8 cellular contexts compared by ENCODE assay signal in genomic region chr6:166341464-166341863, GRCh38. TPM values are rescaled to one million over a fixed set of nuclear protein-coding genes. Genes with fewer than 3 reads are reported as not detected.
A peak's percentile ranks its signal among the peaks of the same experiment; 100 is the strongest.
DNase-seq lines count a peak whose midpoint lies in the region; ATAC-seq, FAIRE-seq and TF ChIP-seq lines count a peak whose summit lies in the region.

No MANE protein-coding gene starts in this region.

- peaks cover 12% of the 10 kb centered on the region for H3K4me1 ChIP-seq in keratinocyte (ENCODE audit: control insufficient read depth, extremely low read depth, insufficient read depth, low read length)
- H3K4me1 ChIP-seq in thyroid gland: peaks cover 18 to 30% of the 10 kb centered on the region in 2 donors

- intact Hi-C loops in activated CD8-positive, alpha-beta T cell treated with anti-CD3 and anti-CD28 coated beads for 36 hours (cut with micrococcal nuclease): loop anchor here (5.0 kb wide), 1 partner anchor 41 kb away; the partner anchor contains the start of gene MPC1
- intact Hi-C loops in thyroid gland (cut with DNase I): no loop called here

- no peak for TF ChIP-seq POLR2A in thyroid gland (IDR thresholded peaks at IDR 0.05)

- no peaks in the 10 kb centered on the region for H3K27me3 Mint-ChIP-seq in activated T-cell treated with anti-CD3 and anti-CD28 coated beads, Interleukin-2, amount 50 U/mL, for 24 hours
- H3K27me3 Mint-ChIP-seq in activated CD8-positive, alpha-beta T cell treated with anti-CD3 and anti-CD28 coated beads for 36 hours: no peaks in the 10 kb centered on the region

- H3K4me3 Mint-ChIP-seq in activated T-cell treated with anti-CD3 and anti-CD28 coated beads, Interleukin-2, amount 50 U/mL, for 24 hours: peak overlapping the region; percentile 94
- H3K4me3 Mint-ChIP-seq in activated CD8-positive, alpha-beta T cell treated with anti-CD3 and anti-CD28 coated beads for 36 hours: peak overlapping the region; percentile 90

- no peak for FAIRE-seq in keratinocyte (lab: Jason Lieb, UNC)

- ATAC-seq in activated CD8-positive, alpha-beta T cell treated with anti-CD3 and anti-CD28 coated beads for 36 hours: peak; percentile 12

- H3K27me3 ChIP-seq in keratinocyte (ENCODE audit: control insufficient read depth, extremely low read depth, insufficient read depth, low read length) (no peaks in the 10 kb centered on the region), thyroid gland (no peaks in the 10 kb centered on the region)

- CTCF ChIA-PET in activated CD8-positive, alpha-beta T cell treated with anti-CD3 and anti-CD28 coated beads for 36 hours (lab: Charles Lee): interaction anchor here (0.6 to 2.4 kb wide), 2 partner anchors 39 to 450 kb away, joined by 3 to 18 read pairs; no protein-coding TSS in a partner anchor

- WGBS in thyroid gland, 2 donors: 42 to 45% methylated on average over 7 of the region's 7 CpGs

- H3K4me3 ChIP-seq in keratinocyte (ENCODE audit: control insufficient read depth in 2 of 3, extremely low read depth in 1 of 3, insufficient read depth in 2 of 3, low read depth in 1 of 3, low read length in 3 of 3): peak overlapping the region; percentile 97 to 100 (median 99)
- H3K4me3 ChIP-seq in thyroid gland (replicated peaks in 1 of 3): peak overlapping the region; percentile 80 to 97 (median 89)

- no peak for DNase-seq in activated T-cell treated with anti-CD3 and anti-CD28 coated beads, Interleukin-2, amount 50 U/mL, for 24 hours
- DNase-seq in activated T-cell treated with anti-CD3 and anti-CD28 coated beads, Interleukin-2, amount 50 U/mL, for 48 hours: no peak
- DNase-seq in activated CD8-positive, alpha-beta T cell treated with anti-CD3 and anti-CD28 coated beads for 36 hours: no peak
- no peak for DNase-seq in keratinocyte (ENCODE audit: low read depth, low spot score)
- DNase-seq in thyroid gland: no peak
- no peak for DNase-seq in GM13976 (ENCODE audit: low spot score)
- no peak for DNase-seq in HCEC 1CT
- DNase-seq in NCI-H774 (lab: John Stamatoyannopoulos, UW): no peak

- H3K36me3 ChIP-seq in keratinocyte (ENCODE audit: control insufficient read depth in 2 of 2, extremely low read depth in 1 of 2, insufficient read depth in 2 of 2, low read length in 2 of 2) (peaks cover 0 to 12% of the 10 kb centered on the region in 2 experiments), thyroid gland (no peaks in the 10 kb centered on the region)

- dilution Hi-C loops in keratinocyte (cut with MboI; ENCODE audit: extremely low pct_ligation_motif_present, low sequenced_read_pairs): no loop called here

- H3K27ac Mint-ChIP-seq in activated T-cell treated with anti-CD3 and anti-CD28 coated beads, Interleukin-2, amount 50 U/mL, for 24 hours: peak overlapping the region; percentile 94
- peak overlapping the region; percentile 85 for H3K27ac Mint-ChIP-seq in activated CD8-positive, alpha-beta T cell treated with anti-CD3 and anti-CD28 coated beads for 36 hours

- H3K9ac ChIP-seq in keratinocyte (ENCODE audit: control insufficient read depth, extremely low read depth, insufficient read depth, low read length): peak overlapping the region; percentile 92

- no peak overlapping the region for H2AFZ ChIP-seq in keratinocyte (ENCODE audit: control insufficient read depth, low read length)

- H3K4me1 Mint-ChIP-seq in activated T-cell treated with anti-CD3 and anti-CD28 coated beads, Interleukin-2, amount 50 U/mL, for 24 hours (ENCODE audit: low read depth): peaks cover 12% of the 10 kb centered on the region
- peaks cover 11% of the 10 kb centered on the region for H3K4me1 Mint-ChIP-seq in activated CD8-positive, alpha-beta T cell treated with anti-CD3 and anti-CD28 coated beads for 36 hours (ENCODE audit: low read depth)

- peaks cover 63% of the 10 kb centered on the region for H3K79me2 ChIP-seq in keratinocyte (ENCODE audit: control insufficient read depth, insufficient read depth, low read length)

- peak overlapping the region; percentile 96 for H3K4me2 ChIP-seq in keratinocyte (ENCODE audit: control insufficient read depth, extremely low read depth, insufficient read depth, low read depth, low read length)

- H3K27ac ChIP-seq in keratinocyte (ENCODE audit: control insufficient read depth, insufficient read depth, low read length) (peak overlapping the region; percentile 84), thyroid gland (peak overlapping the region in 1 of 3 donors; percentile 91)

- POLR2A ChIA-PET in activated CD8-positive, alpha-beta T cell treated with anti-CD3 and anti-CD28 coated beads for 36 hours (lab: Charles Lee): interaction anchor here (0.9 to 2.2 kb wide), 5 partner anchors 7 to 285 kb away, joined by 4 to 11 read pairs (median 5); no protein-coding TSS in a partner anchor

- TF ChIP-seq CTCF in activated CD8-positive, alpha-beta T cell treated with anti-CD3 and anti-CD28 coated beads for 36 hours (IDR thresholded peaks at IDR 0.05): no peak
- TF ChIP-seq CTCF in keratinocyte (optimal IDR thresholded peaks at IDR 0.05 in 1 of 3, IDR thresholded peaks at IDR 0.05 in 1 of 3, conservative IDR thresholded peaks at IDR 0.05 in 1 of 3; ENCODE audit: extremely low read depth in 1 of 3, insufficient read depth in 2 of 3, low read length in 3 of 3) (no peak), thyroid gland (IDR thresholded peaks at IDR 0.05) (no peak), GM13976 (IDR thresholded peaks at IDR 0.05; ENCODE audit: borderline replicate concordance, control extremely low read depth, extremely low read depth, insufficient read depth, missing control alignments) (no peak)

- no peaks in the 10 kb centered on the region for H3K9me1 ChIP-seq in keratinocyte (ENCODE audit: control insufficient read depth, extremely low read depth, insufficient read depth, low read length)

- H3K9me3 Mint-ChIP-seq in activated T-cell treated with anti-CD3 and anti-CD28 coated beads, Interleukin-2, amount 50 U/mL, for 24 hours: no peaks in the 10 kb centered on the region
- no peaks in the 10 kb centered on the region for H3K9me3 Mint-ChIP-seq in activated CD8-positive, alpha-beta T cell treated with anti-CD3 and anti-CD28 coated beads for 36 hours

- H3K9me3 ChIP-seq in keratinocyte (ENCODE audit: control insufficient read depth, low read depth, low read length) (no peaks in the 10 kb centered on the region), thyroid gland (no peaks in the 10 kb centered on the region)

- H3K36me3 Mint-ChIP-seq in activated T-cell treated with anti-CD3 and anti-CD28 coated beads, Interleukin-2, amount 50 U/mL, for 24 hours (ENCODE audit: low read depth): peaks cover 8% of the 10 kb centered on the region
- peaks cover 3% of the 10 kb centered on the region for H3K36me3 Mint-ChIP-seq in activated CD8-positive, alpha-beta T cell treated with anti-CD3 and anti-CD28 coated beads for 36 hours (ENCODE audit: low read depth)

- in situ Hi-C loops in GM13976 (cut with MboI; ENCODE audit: low sequenced_read_pairs, unreplicated experiment): no loop called here

- H4K20me1 ChIP-seq in keratinocyte (ENCODE audit: control insufficient read depth, extremely low read depth, insufficient read depth, low read length): peaks cover 9% of the 10 kb centered on the region

RNA-seq across cellular contexts. Expression of gene SFT2D1, which starts 0.9 kb away (rescaled TPM):
- total RNA-seq in activated CD8-positive, alpha-beta T cell treated with anti-CD3 and anti-CD28 coated beads for 36 hours: 10 to 100 TPM; 39.0 to 42.6 TPM
- 46.6 to 84.3 TPM (median 58.8 TPM) in 3 replicates for polyA plus RNA-seq in keratinocyte
- 10.1 TPM for polyA plus RNA-seq in keratinocyte (2011; ENCODE audit: low read depth)
- polyA plus RNA-seq in keratinocyte (2011; cell fraction: cytosol; rRNA removed): 45.1 and 82.7 TPM in 2 replicates
- 51.2 and 67.7 TPM in 2 replicates for polyA plus RNA-seq in keratinocyte (2011; cell fraction: nucleus; rRNA removed)
- polyA plus RNA-seq in keratinocyte (2012; ENCODE audit: low replicate concordance): 44.4 and 48.0 TPM in 2 replicates
- 18.2 to 34.5 TPM (median 23.5 TPM) in 3 replicates for polyA minus RNA-seq in keratinocyte
- 22.1 TPM for polyA minus RNA-seq in keratinocyte (2011; cell fraction: cytosol; rRNA and poly(A)+ RNA removed)
- polyA minus RNA-seq in keratinocyte (2011; cell fraction: nucleus; rRNA and poly(A)+ RNA removed): 9.1 and 20.2 TPM in 2 replicates
- total RNA-seq in thyroid gland: 10 to 100 TPM; 36.8 to 53.5 (median 48.4) TPM

RNA-seq across cellular contexts. Expression of gene PRR18, which starts 33.3 kb away (rescaled TPM):
- under 1 TPM; 0.23 to 0.27 TPM for total RNA-seq in activated CD8-positive, alpha-beta T cell treated with anti-CD3 and anti-CD28 coated beads for 36 hours
- polyA plus RNA-seq in keratinocyte: not detected in 3 replicates
- not detected for polyA plus RNA-seq in keratinocyte (2011; ENCODE audit: low read depth)
- not detected in 2 replicates for polyA plus RNA-seq in keratinocyte (2011; cell fraction: cytosol; rRNA removed)
- polyA plus RNA-seq in keratinocyte (2011; cell fraction: nucleus; rRNA removed): not detected in 2 replicates
- polyA plus RNA-seq in keratinocyte (2012; ENCODE audit: low replicate concordance): not detected in 2 replicates
- not detected in 3 replicates for polyA minus RNA-seq in keratinocyte
- not detected for polyA minus RNA-seq in keratinocyte (2011; cell fraction: cytosol; rRNA and poly(A)+ RNA removed)
- not detected in 2 replicates for polyA minus RNA-seq in keratinocyte (2011; cell fraction: nucleus; rRNA and poly(A)+ RNA removed)
- under 1 TPM in 3 of 4 donors, not detected in 1; 0.21 to 0.67 (median 0.59) TPM for total RNA-seq in thyroid gland

RNA-seq across cellular contexts. Expression of gene MPC1, which starts 41.3 kb away (rescaled TPM):
- total RNA-seq in activated CD8-positive, alpha-beta T cell treated with anti-CD3 and anti-CD28 coated beads for 36 hours: 10 to 100 TPM; 17.4 to 20.3 TPM
- 19.3 to 26.4 TPM (median 24.0 TPM) in 3 replicates for polyA plus RNA-seq in keratinocyte
- 8.0 TPM for polyA plus RNA-seq in keratinocyte (2011; ENCODE audit: low read depth)
- 14.1 and 30.2 TPM in 2 replicates for polyA plus RNA-seq in keratinocyte (2011; cell fraction: cytosol; rRNA removed)
- polyA plus RNA-seq in keratinocyte (2011; cell fraction: nucleus; rRNA removed): 15.3 and 16.1 TPM in 2 replicates
- polyA plus RNA-seq in keratinocyte (2012; ENCODE audit: low replicate concordance): 21.9 and 24.8 TPM in 2 replicates
- polyA minus RNA-seq in keratinocyte: 4.1 to 18.5 TPM (median 8.3 TPM) in 3 replicates
- 14.8 TPM for polyA minus RNA-seq in keratinocyte (2011; cell fraction: cytosol; rRNA and poly(A)+ RNA removed)
- polyA minus RNA-seq in keratinocyte (2011; cell fraction: nucleus; rRNA and poly(A)+ RNA removed): 2.6 and 3.8 TPM in 2 replicates
- total RNA-seq in thyroid gland: 100 to 1,000 TPM in 2 of 4 donors, 10 to 100 TPM in 2; 69.1 to 128 (median 103) TPM
